In the genomic region with DNA sequence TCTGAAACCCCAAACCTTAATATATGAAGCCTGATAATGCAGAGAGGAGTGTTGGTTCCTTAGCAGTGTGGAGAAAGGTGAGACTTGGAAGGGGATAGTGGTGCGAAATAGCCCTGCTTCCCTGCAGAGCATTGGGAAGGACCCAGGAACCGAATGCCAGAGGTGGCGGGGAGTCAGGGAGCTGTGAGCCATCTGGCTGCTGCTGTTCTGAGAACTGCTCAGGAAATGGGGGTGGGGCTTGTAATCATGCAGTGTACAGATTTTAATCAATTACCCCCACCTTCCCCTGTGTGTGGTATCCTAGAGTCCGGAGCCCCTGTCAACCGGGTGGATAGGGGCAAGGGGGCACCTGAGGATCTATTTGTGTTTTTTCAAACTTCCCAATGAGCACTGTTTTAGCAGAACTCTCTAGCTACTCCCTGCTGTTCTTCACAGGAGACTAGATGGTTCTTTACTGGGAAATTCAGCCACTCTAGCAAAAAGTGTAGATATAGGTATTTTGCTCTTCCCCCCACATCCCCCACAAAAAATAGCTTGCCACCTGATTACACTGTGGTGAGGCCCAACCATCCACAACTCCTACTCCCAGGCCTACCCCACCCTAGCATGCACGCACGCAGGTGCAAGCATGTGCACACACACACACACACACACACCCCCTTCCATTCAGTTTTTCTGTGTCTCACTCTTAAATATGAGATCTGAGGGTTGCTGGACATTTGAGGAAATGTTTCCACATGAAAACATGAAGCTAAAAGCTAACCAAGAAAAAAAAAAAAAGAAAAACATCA, we compare ENCODE assay signal across 12 cellular contexts. TPM values are rescaled to one million over a fixed set of nuclear protein-coding genes. Genes with fewer than 3 reads are reported as not detected.
A peak's percentile ranks its signal among the peaks of the same experiment; 100 is the strongest.
DNase-seq lines count a peak whose midpoint lies in the region; ATAC-seq and TF ChIP-seq lines count a peak whose summit lies in the region.
"Had no signal": no experiment of that assay in that cellular context is flagged by ENCODE, and none has a peak within 500 bp of the region (broad histone marks: within the 10 kb centered on the region; RNA-seq: fewer than 3 reads in every experiment).

No MANE protein-coding gene starts in this region.

- H4K20me1 ChIP-seq in Loucy (ENCODE audit: insufficient read depth, low read length, poor library complexity, severe bottlenecking) = no peaks in the 10 kb centered on the region

- H3K23ac ChIP-seq in mesenchymal stem cell (ENCODE audit: low read length in 2 of 2) = no peak overlapping the region

- H2BK120ac ChIP-seq in mesenchymal stem cell (ENCODE audit: low read depth, low read length) = no peak overlapping the region

- DNase-seq in NCI-H2081 (lab: John Stamatoyannopoulos, UW) = peak; percentile 12 to 66
- no peak for DNase-seq in NCI-H2081 treated with DMSO at 0.1 percent for 48 hours (lab: John Stamatoyannopoulos, UW)
- peak; percentile 13 for DNase-seq in mesenchymal stem cell
- no peak for DNase-seq in NCI-H1105 (lab: John Stamatoyannopoulos, UW)
- DNase-seq in heart left ventricle = no peak
- DNase-seq in psoas muscle = no peak
- DNase-seq: activated CD4-positive, alpha-beta T cell treated with anti-CD3 and anti-CD28 coated beads for 1 hour; activated T-cell treated with anti-CD3 and anti-CD28 coated beads, Interleukin-2, amount 50 U/mL, for 1 hour; head of caudate nucleus; NCI-H1105 treated with DMSO at 0.1 percent for 48 hours had no signal

- H3K27me3 ChIP-seq in Loucy (ENCODE audit: insufficient read depth, low read length, poor library complexity, severe bottlenecking) = no peaks in the 10 kb centered on the region
- H3K27me3 ChIP-seq in mesenchymal stem cell (ENCODE audit: control insufficient read depth in 1 of 2, insufficient read depth in 1 of 2, low read length in 2 of 2) = no peaks in the 10 kb centered on the region
- peaks cover 0 to 3% (median 0%) of the 10 kb centered on the region in 9 donors for H3K27me3 ChIP-seq in heart left ventricle
- peaks cover 0 to 2% (median 0%) of the 10 kb centered on the region in 3 donors for H3K27me3 ChIP-seq in psoas muscle (ENCODE audit: insufficient read depth in 3 of 3, low read length in 2 of 3)

- TF ChIP-seq POLR2A in heart left ventricle (IDR thresholded peaks at IDR 0.05) = no peak

- TF ChIP-seq CTCF in Loucy (conservative IDR thresholded peaks at IDR 0.05; ENCODE audit: low read length) (no peak), heart left ventricle (IDR thresholded peaks at IDR 0.05) (no peak), psoas muscle (IDR thresholded peaks at IDR 0.05) (no peak)

- H3K4me1 ChIP-seq in Loucy (ENCODE audit: insufficient read depth, low read length, poor library complexity, severe bottlenecking) (peaks cover 26% of the 10 kb centered on the region), mesenchymal stem cell (ENCODE audit: control insufficient read depth, insufficient read depth, low read depth, low read length) (peaks cover 5% of the 10 kb centered on the region), heart left ventricle (peaks cover 0 to 6% (median 0%) of the 10 kb centered on the region in 12 donors), psoas muscle (no peaks in the 10 kb centered on the region)

- H3K79me2 ChIP-seq in Loucy (ENCODE audit: insufficient read depth, low read length) = no peaks in the 10 kb centered on the region

- no peak overlapping the region for H2BK12ac ChIP-seq in mesenchymal stem cell (ENCODE audit: low read length in 2 of 2)

- H4K91ac ChIP-seq in mesenchymal stem cell (ENCODE audit: low read length) = no peak overlapping the region

- H3K4me2 ChIP-seq in Loucy (ENCODE audit: low read depth, low read length, poor library complexity, severe bottlenecking) = peak overlapping the region; percentile 31
- no peak overlapping the region for H3K4me2 ChIP-seq in mesenchymal stem cell (ENCODE audit: low read length, poor library complexity, severe bottlenecking)

- H3K14ac ChIP-seq in mesenchymal stem cell (ENCODE audit: low read length in 2 of 2) = no peak overlapping the region

- H2BK15ac ChIP-seq in mesenchymal stem cell (ENCODE audit: low read depth, poor library complexity, severe bottlenecking) = no peak overlapping the region

- ATAC-seq in SK-N-SH treated with all-trans-retinoic acid at 6 μM for 48 hours (peak; percentile 41; the same call in 2 of the 3 replicates), heart left ventricle (no peak), psoas muscle (no peak)

- H3K27ac ChIP-seq in mesenchymal stem cell (ENCODE audit: low read length, poor library complexity, severe bottlenecking) (no peak overlapping the region), heart left ventricle (no peak overlapping the region), psoas muscle (no peak overlapping the region)

- H3K9ac ChIP-seq in Loucy (ENCODE audit: low read depth, low read length, poor library complexity, severe bottlenecking) (no peak overlapping the region), mesenchymal stem cell (ENCODE audit: low read length) (no peak overlapping the region)

- H3K4ac ChIP-seq in mesenchymal stem cell (ENCODE audit: low read depth in 1 of 2, low read length in 2 of 2) = no peak overlapping the region

- WGBS in mesenchymal stem cell = 18% methylated on average over 2 of the region's 7 CpGs
- WGBS in heart left ventricle, 4 donors = 60 to 68% (median 65%) methylated on average over 7 of the region's 7 CpGs
- 43 to 53% (median 50%) methylated on average over 7 of the region's 7 CpGs for WGBS in psoas muscle, 3 donors

- H3K9me3 ChIP-seq in Loucy (ENCODE audit: insufficient read depth, low read depth, low read length) (peaks cover 6% of the 10 kb centered on the region; the same call in 1 of the 2 replicates), mesenchymal stem cell (ENCODE audit: control insufficient read depth, low read length) (no peaks in the 10 kb centered on the region), heart left ventricle (peaks cover 0 to 9% (median 0%) of the 10 kb centered on the region in 12 donors), psoas muscle (no peaks in the 10 kb centered on the region)

- H2AFZ ChIP-seq in Loucy (ENCODE audit: low read length) (no peak overlapping the region), mesenchymal stem cell (ENCODE audit: low read depth, low read length) (no peak overlapping the region)

- no peaks in the 10 kb centered on the region for H3K79me1 ChIP-seq in mesenchymal stem cell (replicated peaks; ENCODE audit: low read length, poor library complexity, severe bottlenecking)

- no peak overlapping the region for H2AK5ac ChIP-seq in mesenchymal stem cell (ENCODE audit: low read length, severe bottlenecking)

- no peak overlapping the region for H3K4me3 ChIP-seq in Loucy (ENCODE audit: low read length, poor library complexity, severe bottlenecking)
- no peak overlapping the region for H3K4me3 ChIP-seq in mesenchymal stem cell (ENCODE audit: insufficient read depth in 1 of 2, low read depth in 1 of 2, low read length in 2 of 2)
- H3K4me3 ChIP-seq in heart left ventricle = no peak overlapping the region
- H3K4me3 ChIP-seq in psoas muscle = no peak overlapping the region

- peak overlapping the region; percentile 35 for H4K8ac ChIP-seq in mesenchymal stem cell (ENCODE audit: low read length)

- H3K18ac ChIP-seq in mesenchymal stem cell (ENCODE audit: low read depth in 1 of 2, low read length in 2 of 2) = no peak overlapping the region

- H2BK5ac ChIP-seq in mesenchymal stem cell (ENCODE audit: low read depth, low read length, poor library complexity, severe bottlenecking) = no peak overlapping the region

- H3F3A ChIP-seq in Loucy (ENCODE audit: low read depth) = no peaks in the 10 kb centered on the region

- no peaks in the 10 kb centered on the region for H3K9me2 ChIP-seq in Loucy (replicated peaks; ENCODE audit: low read depth, low read length)

- intact Hi-C loops in heart left ventricle (cut with DNase I) (no loop called here), psoas muscle (cut with DNase I) (no loop called here)

- H3K36me3 ChIP-seq in Loucy (ENCODE audit: insufficient read depth, low read length) (no peaks in the 10 kb centered on the region), mesenchymal stem cell (ENCODE audit: control insufficient read depth in 1 of 2, insufficient read depth in 2 of 2, low read depth in 1 of 2, low read length in 2 of 2) (no peaks in the 10 kb centered on the region), heart left ventricle (no peaks in the 10 kb centered on the region), psoas muscle (ENCODE audit: insufficient read depth in 1 of 2, low read depth in 1 of 2) (no peaks in the 10 kb centered on the region)

TF ChIP-seq in SK-N-SH treated with all-trans-retinoic acid at 6 μM for 48 hours, 23 proteins besides CTCF, POLR2A, EP300 and RAD21:
- TF ChIP-seq, protein P1, sequence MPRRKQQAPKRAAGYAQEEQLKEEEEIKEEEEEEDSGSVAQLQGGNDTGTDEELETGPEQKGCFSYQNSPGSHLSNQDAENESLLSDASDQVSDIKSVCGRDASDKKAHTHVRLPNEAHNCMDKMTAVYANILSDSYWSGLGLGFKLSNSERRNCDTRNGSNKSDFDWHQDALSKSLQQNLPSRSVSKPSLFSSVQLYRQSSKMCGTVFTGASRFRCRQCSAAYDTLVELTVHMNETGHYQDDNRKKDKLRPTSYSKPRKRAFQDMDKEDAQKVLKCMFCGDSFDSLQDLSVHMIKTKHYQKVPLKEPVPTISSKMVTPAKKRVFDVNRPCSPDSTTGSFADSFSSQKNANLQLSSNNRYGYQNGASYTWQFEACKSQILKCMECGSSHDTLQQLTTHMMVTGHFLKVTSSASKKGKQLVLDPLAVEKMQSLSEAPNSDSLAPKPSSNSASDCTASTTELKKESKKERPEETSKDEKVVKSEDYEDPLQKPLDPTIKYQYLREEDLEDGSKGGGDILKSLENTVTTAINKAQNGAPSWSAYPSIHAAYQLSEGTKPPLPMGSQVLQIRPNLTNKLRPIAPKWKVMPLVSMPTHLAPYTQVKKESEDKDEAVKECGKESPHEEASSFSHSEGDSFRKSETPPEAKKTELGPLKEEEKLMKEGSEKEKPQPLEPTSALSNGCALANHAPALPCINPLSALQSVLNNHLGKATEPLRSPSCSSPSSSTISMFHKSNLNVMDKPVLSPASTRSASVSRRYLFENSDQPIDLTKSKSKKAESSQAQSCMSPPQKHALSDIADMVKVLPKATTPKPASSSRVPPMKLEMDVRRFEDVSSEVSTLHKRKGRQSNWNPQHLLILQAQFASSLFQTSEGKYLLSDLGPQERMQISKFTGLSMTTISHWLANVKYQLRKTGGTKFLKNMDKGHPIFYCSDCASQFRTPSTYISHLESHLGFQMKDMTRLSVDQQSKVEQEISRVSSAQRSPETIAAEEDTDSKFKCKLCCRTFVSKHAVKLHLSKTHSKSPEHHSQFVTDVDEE (CRISPR knock-in tag; IDR thresholded peaks at IDR 0.05) = no peak
- TF ChIP-seq ISL1 (CRISPR knock-in tag; IDR thresholded peaks at IDR 0.05) (no peak), OSR1 (CRISPR knock-in tag; IDR thresholded peaks at IDR 0.05) (no peak), TCF4 (CRISPR knock-in tag; IDR thresholded peaks at IDR 0.05; ENCODE audit: borderline replicate concordance) (0 out of 2 replicates have a peak, but pooled peaks have one; percentile 19)

RNA-seq across cellular contexts. Expression of gene MBOAT2, which starts 30.1 kb away (rescaled TPM):
- 17.4 TPM for polyA plus RNA-seq in mesenchymal stem cell (2013, experiment 1 of 2)
- polyA plus RNA-seq in mesenchymal stem cell (2013, experiment 2 of 2) = 19.2 TPM
- total RNA-seq in heart left ventricle (10 to 100 TPM; 12.9 to 34.9 (median 17.3) TPM), psoas muscle (1 to 10 TPM in 3 of 4 donors, under 1 TPM in 1; 0.76 to 3.5 (median 2.3) TPM)
- polyA plus RNA-seq in heart left ventricle (10 to 100 TPM in 1 of 2 donors, 1 to 10 TPM in 1; 4.5 to 16.1 TPM), psoas muscle (under 1 TPM; 0.11 to 0.83 (median 0.31) TPM)

Comparison
In these comparisons a context has a peak if more than half of its experiments do, and no peak if none do; other contexts are left out.
1. DNase-seq: peak in NCI-H2081 (2 of 2) and mesenchymal stem cell (single experiment); none in NCI-H2081 treated with DMSO at 0.1 percent for 48 hours (single experiment), NCI-H1105 (single experiment), heart left ventricle (0 of 5) and psoas muscle (0 of 2).